1 cellular context compared by ENCODE assay signal in genomic region chrX:48676106-48676892, GRCh38.
TF ChIP-seq lines count a peak whose summit lies in the region.

No MANE protein-coding gene starts in this region.

TF ChIP-seq in A549, 52 proteins besides CTCF, POLR2A, EP300 and RAD21 (continued from another document):
- TF ChIP-seq MAX (IDR thresholded peaks at IDR 0.05) = peak; percentile 61
- TF ChIP-seq HOXB13 (CRISPR knock-in tag; IDR thresholded peaks at IDR 0.05; ENCODE audit: low read depth) = no peak
- no peak; the same call in 1 of the 2 replicates for TF ChIP-seq E2F6 (IDR thresholded peaks at IDR 0.05; ENCODE audit: borderline replicate concordance, low read depth)
- no peak for TF ChIP-seq FOXS1 (CRISPR knock-in tag; IDR thresholded peaks at IDR 0.05)
- no peak for TF ChIP-seq ZC3H11A (IDR thresholded peaks at IDR 0.05)
- no peak for TF ChIP-seq ELK1 (IDR thresholded peaks at IDR 0.05; ENCODE audit: low read depth, low read length)
- TF ChIP-seq NFE2L2 (conservative IDR thresholded peaks at IDR 0.05; ENCODE audit: low read length) = no peak
- no peak for TF ChIP-seq MAFK (IDR thresholded peaks at IDR 0.05; ENCODE audit: partially characterized antibody)
- no peak for TF ChIP-seq KDM5A (IDR thresholded peaks at IDR 0.05)
- no peak for TF ChIP-seq SREBF2 (IDR thresholded peaks at IDR 0.05)
- TF ChIP-seq KDM1A (IDR thresholded peaks at IDR 0.05; ENCODE audit: low read depth) = no peak
- no peak for TF ChIP-seq HDAC2 (IDR thresholded peaks at IDR 0.05)
- no peak for TF ChIP-seq RNF2 (IDR thresholded peaks at IDR 0.05; ENCODE audit: borderline replicate concordance, low read depth)
- TF ChIP-seq PBX3 (IDR thresholded peaks at IDR 0.05) = no peak
- no peak for TF ChIP-seq HES2 (IDR thresholded peaks at IDR 0.05)
- TF ChIP-seq GATA3 (IDR thresholded peaks at IDR 0.05; ENCODE audit: borderline replicate concordance) = no peak
- TF ChIP-seq ZSCAN20 (CRISPR knock-in tag; IDR thresholded peaks at IDR 0.05) = no peak
- TF ChIP-seq CHD4 (IDR thresholded peaks at IDR 0.05; ENCODE audit: borderline replicate concordance) = no peak
- peak; percentile 60 to 72; a peak in 4 of 5 replicates for TF ChIP-seq JUN (IDR thresholded peaks at IDR 0.05)
- no peak for TF ChIP-seq MYC (IDR thresholded peaks at IDR 0.05; ENCODE audit: borderline replicate concordance, low read length)
- no peak for TF ChIP-seq CBX8 (IDR thresholded peaks at IDR 0.05)
- TF ChIP-seq ZFP36 (IDR thresholded peaks at IDR 0.05; ENCODE audit: borderline replicate concordance, partially characterized antibody) = no peak
- TF ChIP-seq FOSL2 (IDR thresholded peaks at IDR 0.05) = no peak
- TF ChIP-seq FOSL2 (CRISPR knock-in tag; IDR thresholded peaks at IDR 0.05) = no peak
- TF ChIP-seq USF2 (IDR thresholded peaks at IDR 0.05) = no peak
- no peak for TF ChIP-seq EHMT2 (IDR thresholded peaks at IDR 0.05; ENCODE audit: low read depth)
- no peak for TF ChIP-seq FOSB (CRISPR knock-in tag; IDR thresholded peaks at IDR 0.05)
- no peak for TF ChIP-seq NPAS2 (CRISPR knock-in tag; IDR thresholded peaks at IDR 0.05; ENCODE audit: borderline replicate concordance)
